Comparison of ENCODE assay signal across 8 cellular contexts in the genomic region with DNA sequence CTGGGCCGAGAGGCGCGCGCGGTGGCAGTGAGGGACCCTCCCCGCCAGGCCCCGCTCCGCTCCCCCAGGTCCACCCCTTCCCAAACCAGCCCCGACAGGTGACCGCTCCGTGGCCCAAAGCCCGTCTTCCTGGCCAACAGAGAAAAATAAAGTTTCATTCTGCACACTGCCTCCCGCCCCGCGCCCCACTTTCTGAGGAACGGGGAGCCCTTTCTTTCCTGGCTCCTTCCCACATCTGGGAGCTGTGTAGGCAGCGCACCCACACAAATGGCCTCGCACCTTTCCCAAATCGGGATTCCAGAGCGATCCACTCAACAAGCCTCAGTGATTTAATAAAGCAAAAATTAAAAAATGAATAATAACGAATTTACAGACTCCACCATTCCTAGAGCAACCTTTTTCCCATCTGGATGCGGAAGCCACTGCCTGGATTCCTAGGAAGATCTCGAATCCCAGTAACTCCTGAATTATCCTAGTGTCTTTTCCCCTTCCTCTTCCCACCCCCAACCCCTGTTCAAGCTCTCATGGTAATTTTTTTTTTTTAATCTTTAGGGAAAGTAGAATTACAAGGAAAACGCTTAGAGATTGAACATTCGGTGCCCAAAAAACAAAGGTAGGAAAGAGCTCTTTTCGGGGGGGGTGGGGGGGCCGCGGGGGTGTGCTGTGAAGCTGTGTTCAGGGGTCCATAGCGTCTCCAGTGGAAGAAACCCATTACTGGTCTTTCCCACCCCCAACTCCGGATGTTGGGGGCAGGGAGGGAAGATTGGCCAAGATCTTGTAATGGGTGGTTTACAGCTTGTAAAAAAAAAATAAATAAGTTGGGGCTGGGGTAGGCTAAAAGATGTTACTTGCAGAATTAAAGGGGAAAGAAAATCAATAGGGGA. TPM values are rescaled to one million over a fixed set of nuclear protein-coding genes. Genes with fewer than 3 reads are reported as not detected.
DNase-seq lines count a peak whose midpoint lies in the region; ATAC-seq and TF ChIP-seq lines count a peak whose summit lies in the region.

No MANE protein-coding gene starts in this region.

- H3K4me3 ChIP-seq in WI38 (ENCODE audit: low read depth, low read length) (peak overlapping the region; percentile 86), iPS-11a (ENCODE audit: low read depth, low read length) (peak overlapping the region; percentile 96)

- H3K27me3 Mint-ChIP-seq in activated naive CD4-positive, alpha-beta T cell treated with anti-CD3 and anti-CD28 coated beads for 36 hours (ENCODE audit: low read depth): peaks cover 75% of the 10 kb centered on the region
- peaks cover 15% of the 10 kb centered on the region for H3K27me3 Mint-ChIP-seq in type B pancreatic cell

- no peak for ATAC-seq in activated CD4-positive, CD25-positive, alpha-beta regulatory T cell treated with anti-CD3 and anti-CD28 coated beads, Interleukin-2, amount 50 U/mL, for 24 hours

- TF ChIP-seq CTCF in WI38 (IDR thresholded peaks at IDR 0.05; ENCODE audit: low read depth, low read length) (no peak; the same call in 1 of the 2 replicates), type B pancreatic cell (conservative IDR thresholded peaks at IDR 0.05) (peak; percentile 40)

- peaks cover 33% of the 10 kb centered on the region for H3K4me1 Mint-ChIP-seq in activated naive CD4-positive, alpha-beta T cell treated with anti-CD3 and anti-CD28 coated beads for 36 hours (ENCODE audit: low read depth)
- peaks cover 29% of the 10 kb centered on the region for H3K4me1 Mint-ChIP-seq in type B pancreatic cell (ENCODE audit: unreplicated experiment)

- peak overlapping the region; percentile 52 for H3K4me3 Mint-ChIP-seq in activated naive CD4-positive, alpha-beta T cell treated with anti-CD3 and anti-CD28 coated beads for 36 hours
- H3K4me3 Mint-ChIP-seq in type B pancreatic cell: peak overlapping the region; percentile 87

- H3K27ac Mint-ChIP-seq in activated naive CD4-positive, alpha-beta T cell treated with anti-CD3 and anti-CD28 coated beads for 36 hours: no peak overlapping the region
- peak overlapping the region; percentile 93 for H3K27ac Mint-ChIP-seq in type B pancreatic cell

- DNase-seq in activated naive CD4-positive, alpha-beta T cell treated with anti-CD3 and anti-CD28 coated beads for 36 hours: no peak
- no peak for DNase-seq in activated naive CD4-positive, alpha-beta T cell treated with anti-CD3 and anti-CD28 coated beads, Interleukin-2, amount 50 U/mL, for 16 hours
- peak; percentile 44 for DNase-seq in type B pancreatic cell (ENCODE audit: extremely low spot score, unreplicated experiment)
- no peak for DNase-seq in activated effector memory CD4-positive, alpha-beta T cell treated with anti-CD3 and anti-CD28 coated beads, Interleukin-2, amount 50 U/mL, for 16 hours
- no peak for DNase-seq in stimulated activated CD4-positive, alpha-beta T cell treated with anti-CD3 and anti-CD28 coated beads, Interleukin-4, amount 100 ng/mL, for 4 hours

- no peaks in the 10 kb centered on the region for H3K9me3 Mint-ChIP-seq in activated naive CD4-positive, alpha-beta T cell treated with anti-CD3 and anti-CD28 coated beads for 36 hours
- H3K9me3 Mint-ChIP-seq in type B pancreatic cell: no peaks in the 10 kb centered on the region

- intact Hi-C loops in activated naive CD4-positive, alpha-beta T cell treated with anti-CD3 and anti-CD28 coated beads for 36 hours (cut with micrococcal nuclease): loop anchor here (10.0 kb wide), 1 partner anchor 274 kb away; a partner anchor contains a TSS

- CTCF ChIA-PET in activated naive CD4-positive, alpha-beta T cell treated with anti-CD3 and anti-CD28 coated beads for 36 hours (lab: Charles Lee): no interaction called here

- H3K36me3 Mint-ChIP-seq in activated naive CD4-positive, alpha-beta T cell treated with anti-CD3 and anti-CD28 coated beads for 36 hours (ENCODE audit: low read depth): no peaks in the 10 kb centered on the region
- H3K36me3 Mint-ChIP-seq in type B pancreatic cell: peaks cover 21% of the 10 kb centered on the region

RNA-seq across cellular contexts. Expression of a gene that starts 1.6 kb away (rescaled TPM):
- under 1 TPM; 0.57 to 0.60 TPM for total RNA-seq in activated naive CD4-positive, alpha-beta T cell treated with anti-CD3 and anti-CD28 coated beads for 36 hours
- total RNA-seq in type B pancreatic cell (ENCODE audit: low replicate concordance): 104 and 232 TPM in 2 replicates

RNA-seq across cellular contexts. Expression of a gene that starts 30.4 kb away (rescaled TPM):
- total RNA-seq in activated naive CD4-positive, alpha-beta T cell treated with anti-CD3 and anti-CD28 coated beads for 36 hours: not detected
- total RNA-seq in type B pancreatic cell (ENCODE audit: low replicate concordance): 0.69 TPM in 1 of 2 replicates, not detected in the other

RNA-seq across cellular contexts. Expression of a gene that starts 54.2 kb away (rescaled TPM):
- total RNA-seq in activated naive CD4-positive, alpha-beta T cell treated with anti-CD3 and anti-CD28 coated beads for 36 hours: 10 to 100 TPM; 90.3 to 96.3 TPM
- 97.2 and 117 TPM in 2 replicates for total RNA-seq in type B pancreatic cell (ENCODE audit: low replicate concordance)

Comparison
In these comparisons a context has a peak if more than half of its experiments do, and no peak if none do; other contexts are left out.
1. RNA of a gene that starts 1.6 kb away (total RNA-seq): 104 to 232 TPM in type B pancreatic cell; 0.57 to 0.60 TPM in activated naive CD4-positive, alpha-beta T cell treated with anti-CD3 and anti-CD28 coated beads for 36 hours; every median in the first group is over 10 times any median in the second.